1 cellular context compared by ENCODE assay signal in genomic region chr6:26478100-26478984, GRCh38.
TF ChIP-seq lines count a peak whose summit lies in the region.

No MANE protein-coding gene starts in this region.

TF ChIP-seq in K562, 482 proteins besides CTCF, POLR2A, EP300 and RAD21 (continued from another document):
- TF ChIP-seq CREB3 (tag; conservative IDR thresholded peaks at IDR 0.05; ENCODE audit: low read depth) = no peak
- TF ChIP-seq LARP7 (IDR thresholded peaks at IDR 0.05) = peak; percentile 35; the same call in 1 of the 2 replicates
- no peak for TF ChIP-seq TAF1 (IDR thresholded peaks at IDR 0.05; ENCODE audit: control insufficient read depth, extremely low read depth, insufficient read depth, low read length, severe bottlenecking)
- TF ChIP-seq ZBTB5 (IDR thresholded peaks at IDR 0.05) = 0 out of 2 replicates have a peak, but pooled peaks have one; percentile 22
- no peak for TF ChIP-seq CREBBP (IDR thresholded peaks at IDR 0.05; ENCODE audit: low read depth, low read length)
- TF ChIP-seq ZNF518B (CRISPR knock-in tag; IDR thresholded peaks at IDR 0.05) = no peak
- no peak for TF ChIP-seq THRA (IDR thresholded peaks at IDR 0.05)
- TF ChIP-seq ZNF780A (CRISPR knock-in tag; IDR thresholded peaks at IDR 0.05) = no peak
- no peak for TF ChIP-seq ELF2 (CRISPR knock-in tag; IDR thresholded peaks at IDR 0.05)
- TF ChIP-seq E2F6 (IDR thresholded peaks at IDR 0.05; ENCODE audit: borderline replicate concordance in 1 of 2, extremely low read depth in 1 of 2, insufficient read depth in 1 of 2, insufficient read length in 1 of 2, low read depth in 1 of 2, low read length in 1 of 2, poor library complexity in 1 of 2, severe bottlenecking in 1 of 2) = no peak
- no peak for TF ChIP-seq SAP30 (IDR thresholded peaks at IDR 0.05; ENCODE audit: borderline replicate concordance, insufficient read depth, low read depth, low read length, poor library complexity, severe bottlenecking)
- no peak for TF ChIP-seq MBD2 (IDR thresholded peaks at IDR 0.05; ENCODE audit: borderline replicate concordance, low read depth)
- peak; percentile 5; the same call in 1 of the 2 replicates for TF ChIP-seq TEAD4 (IDR thresholded peaks at IDR 0.05; ENCODE audit: low read length)
- TF ChIP-seq TEAD4 (CRISPR knock-in tag; IDR thresholded peaks at IDR 0.05; ENCODE audit: borderline replicate concordance) = no peak
- TF ChIP-seq TSC22D4 (tag; IDR thresholded peaks at IDR 0.05) = peak; percentile 52; the same call in 1 of the 2 replicates
- TF ChIP-seq CHD4 (IDR thresholded peaks at IDR 0.05; ENCODE audit: insufficient read depth, insufficient replicate concordance, low read depth, low read length, poor library complexity, severe bottlenecking) = peak; percentile 65
- peak in 1 of 3 experiments; percentile 47; a peak in 1 of 6 replicates for TF ChIP-seq ZBTB11 (CRISPR knock-in tag; IDR thresholded peaks at IDR 0.05)
- no peak for TF ChIP-seq FOXO4 (CRISPR knock-in tag; IDR thresholded peaks at IDR 0.05)
- TF ChIP-seq MTF1 (CRISPR knock-in tag; IDR thresholded peaks at IDR 0.05; ENCODE audit: borderline replicate concordance) = 0 out of 2 replicates have a peak, but pooled peaks have one; percentile 13
- no peak for TF ChIP-seq THAP12 (CRISPR knock-in tag; IDR thresholded peaks at IDR 0.05)
- no peak for TF ChIP-seq HMG20A (CRISPR knock-in tag; conservative IDR thresholded peaks at IDR 0.05)
- peak; percentile 75 for TF ChIP-seq CBFA2T3 (IDR thresholded peaks at IDR 0.05)
- TF ChIP-seq CXXC5 (CRISPR knock-in tag; IDR thresholded peaks at IDR 0.05) = no peak; the same call in 1 of the 2 replicates
- TF ChIP-seq NFIX (CRISPR knock-in tag; IDR thresholded peaks at IDR 0.05; ENCODE audit: low read depth) = no peak
- TF ChIP-seq SOX6 (IDR thresholded peaks at IDR 0.05) = 0 out of 2 replicates have a peak, but pooled peaks have one; percentile 40
- TF ChIP-seq ZNF143 (CRISPR knock-in tag; IDR thresholded peaks at IDR 0.05) = no peak
- peak; percentile 89 for TF ChIP-seq ZNF395 (CRISPR knock-in tag; IDR thresholded peaks at IDR 0.05)
- TF ChIP-seq MLLT1 (IDR thresholded peaks at IDR 0.05) = no peak
- no peak for TF ChIP-seq MCM7 (IDR thresholded peaks at IDR 0.05)
- TF ChIP-seq NELFE (IDR thresholded peaks at IDR 0.05; ENCODE audit: insufficient read depth, insufficient read length) = no peak
- no peak for TF ChIP-seq BRD4 (IDR thresholded peaks at IDR 0.05)
- no peak for TF ChIP-seq TCF15 (CRISPR knock-in tag; IDR thresholded peaks at IDR 0.05)
- peak; percentile 49 for TF ChIP-seq MEIS2 (IDR thresholded peaks at IDR 0.05; ENCODE audit: partially characterized antibody)
- TF ChIP-seq DPF2 (IDR thresholded peaks at IDR 0.05) = peak; percentile 36; the same call in 1 of the 2 replicates
- no peak for TF ChIP-seq MCM2 (IDR thresholded peaks at IDR 0.05; ENCODE audit: low read depth)
- TF ChIP-seq SIN3A (IDR thresholded peaks at IDR 0.05; ENCODE audit: borderline replicate concordance in 2 of 2, control insufficient read depth in 1 of 2, low read depth in 2 of 2, low read length in 2 of 2) = no peak
